Comparison of ENCODE assay signal across 15 cellular contexts in the genomic region with DNA sequence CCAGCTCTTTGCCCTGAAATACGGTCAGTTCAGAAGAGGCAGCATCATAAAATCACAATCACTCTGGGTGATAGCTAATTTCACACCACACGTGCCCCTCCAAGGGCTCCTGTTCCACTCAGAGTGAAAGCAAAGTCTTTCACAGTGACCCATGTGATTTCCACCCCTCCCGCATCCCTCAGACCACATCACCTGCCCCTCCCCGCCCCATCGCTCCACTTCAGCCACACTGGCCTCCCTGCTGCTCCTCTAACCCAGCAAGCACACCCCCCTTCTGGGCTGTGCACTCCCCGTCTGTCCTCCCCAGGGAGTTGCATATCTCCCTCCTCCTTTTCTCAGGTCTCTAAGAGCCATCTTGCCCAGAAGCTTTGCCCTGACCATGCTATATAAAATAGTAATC.
DNase-seq lines count a peak whose midpoint lies in the region; ATAC-seq lines count a peak whose summit lies in the region.
"Had no signal": no experiment of that assay in that cellular context is flagged by ENCODE, and none has a peak within 500 bp of the region (broad histone marks: within the 10 kb centered on the region; RNA-seq: fewer than 3 reads in every experiment).

No MANE protein-coding gene starts in this region.

- H3K27me3 Mint-ChIP-seq in memory B cell, result peaks cover 27% of the 10 kb centered on the region

- H3K27ac Mint-ChIP-seq in memory B cell, result no peak overlapping the region
- H3K27ac Mint-ChIP-seq: activated CD4-positive, alpha-beta memory T cell treated with anti-CD3 and anti-CD28 coated beads, Interleukin-2, amount 10 ng/mL, durations not matched to agents 7 days and 5 days; activated naive CD4-positive, alpha-beta T cell treated with anti-CD3 and anti-CD28 coated beads for 36 hours; CD14-positive monocyte had no signal

- H3K4me3 Mint-ChIP-seq in memory B cell, result peak overlapping the region; percentile 8
- H3K4me3 Mint-ChIP-seq: activated CD4-positive, alpha-beta memory T cell treated with anti-CD3 and anti-CD28 coated beads, Interleukin-2, amount 10 ng/mL, durations not matched to agents 7 days and 5 days; activated naive CD4-positive, alpha-beta T cell treated with anti-CD3 and anti-CD28 coated beads for 36 hours; CD14-positive monocyte had no signal

- no peaks in the 10 kb centered on the region for H3K9me3 Mint-ChIP-seq in memory B cell
- H3K9me3 Mint-ChIP-seq: activated CD4-positive, alpha-beta memory T cell treated with anti-CD3 and anti-CD28 coated beads, Interleukin-2, amount 10 ng/mL, durations not matched to agents 7 days and 5 days; activated naive CD4-positive, alpha-beta T cell treated with anti-CD3 and anti-CD28 coated beads for 36 hours had no signal

- DNase-seq in memory B cell (ENCODE audit: low spot score in 2 of 2) (no peak), NCI-H146 (lab: John Stamatoyannopoulos, UW) (no peak), NCI-H774 (lab: John Stamatoyannopoulos, UW) (no peak), mesenteric fat pad (ENCODE audit: low spot score) (no peak)
- DNase-seq: activated CD4-positive, alpha-beta memory T cell treated with anti-CD3 and anti-CD28 coated beads, Interleukin-2, amount 10 ng/mL, durations not matched to agents 7 days and 5 days; activated naive CD4-positive, alpha-beta T cell treated with anti-CD3 and anti-CD28 coated beads for 36 hours; GF-D8; islet precursor cell; NCI-H1092; stimulated activated CD4-positive, alpha-beta T cell treated with anti-CD3 and anti-CD28 coated beads, Interleukin-12 subunit alpha, Interleukin-12 subunit beta, amount 100 ng/mL, for 4 hours had no signal

- no peaks in the 10 kb centered on the region for H3K36me3 Mint-ChIP-seq in memory B cell
- H3K36me3 Mint-ChIP-seq: CD14-positive monocyte had no signal

- peaks cover 12% of the 10 kb centered on the region for H3K4me1 Mint-ChIP-seq in memory B cell

- peak; percentile 64 for ATAC-seq in GM18861 (IDR thresholded peaks at IDR 0.05; ENCODE audit: unreplicated experiment)
- ATAC-seq in GM21619 (IDR thresholded peaks at IDR 0.05; ENCODE audit: unreplicated experiment), result peak; percentile 60
- ATAC-seq in HG03159 (IDR thresholded peaks at IDR 0.05; ENCODE audit: unreplicated experiment), result peak; percentile 73
- ATAC-seq in memory B cell (ENCODE audit: low read depth), result no peak
- ATAC-seq in GM18519 (IDR thresholded peaks at IDR 0.05; ENCODE audit: low FRiP score, unreplicated experiment), result no peak

Comparison
In these comparisons a context has a peak if more than half of its experiments do, and no peak if none do; other contexts are left out.
1. ATAC-seq: peak in GM18861 (single experiment), GM21619 (single experiment) and HG03159 (single experiment); none in memory B cell (single experiment) and GM18519 (single experiment).